In genomic region chr6:34172961-34173775, GRCh38 we compare ENCODE assay signal across 1 cellular context.
TF ChIP-seq lines count a peak whose summit lies in the region.

No MANE protein-coding gene starts in this region.

TF ChIP-seq in HepG2, 621 proteins besides CTCF, POLR2A, EP300 and RAD21 (continued from another document):
- TF ChIP-seq PCBP1 (IDR thresholded peaks at IDR 0.05; ENCODE audit: borderline replicate concordance, low read depth, low read length) (0 out of 2 replicates have a peak, but pooled peaks have one; percentile 51), HNF4A (CRISPR knock-in tag; IDR thresholded peaks at IDR 0.05) (no peak), BORCS8-MEF2B (CRISPR knock-in tag; IDR thresholded peaks at IDR 0.05) (no peak), CC2D1A (CRISPR knock-in tag; IDR thresholded peaks at IDR 0.05) (no peak), ERF (CRISPR knock-in tag; IDR thresholded peaks at IDR 0.05) (no peak), DNMT3B (CRISPR knock-in tag; conservative IDR thresholded peaks at IDR 0.05) (no peak), ZFP36L1 (CRISPR knock-in tag; IDR thresholded peaks at IDR 0.05) (no peak), HNRNPK (IDR thresholded peaks at IDR 0.05; ENCODE audit: low read depth, low read length, poor library complexity, severe bottlenecking) (peak; percentile 94), ZSCAN31 (CRISPR knock-in tag; IDR thresholded peaks at IDR 0.05; ENCODE audit: low read depth) (no peak), IKZF5 (CRISPR knock-in tag; IDR thresholded peaks at IDR 0.05) (no peak), ARNT (IDR thresholded peaks at IDR 0.05) (no peak)
